8 cellular contexts compared by ENCODE assay signal in genomic region chr12:21501258-21502163, GRCh38. TPM values are rescaled to one million over a fixed set of nuclear protein-coding genes. Genes with fewer than 3 reads are reported as not detected.
DNase-seq lines count a peak whose midpoint lies in the region; FAIRE-seq and TF ChIP-seq lines count a peak whose summit lies in the region.

GOLT1B (plus strand) TSS chr12:21501789; CDS start chr12:21501924, 135 bp downstream.
RECQL (minus strand) TSS chr12:21501635; CDS start chr12:21499570, 2,065 bp downstream.

- H3K79me2 ChIP-seq in MM.1S (ENCODE audit: low read length) (peaks cover 82% of the 10 kb centered on the region), neural cell (replicated peaks; ENCODE audit: insufficient read depth, low read length) (peaks cover 65% of the 10 kb centered on the region)

- DNase-seq in HCEC 1CT (peak; percentile 99), MM.1S (peak; percentile 98), SHP77 treated with DMSO at 0.1 percent for 48 hours (lab: John Stamatoyannopoulos, UW) (peak; percentile 80), fibroblast of villous mesenchyme (ENCODE audit: low read depth) (peak; percentile 99), stomach (peak; percentile 93)
- DNase-seq in activated effector memory CD4-positive, alpha-beta T cell treated with anti-CD3 and anti-CD28 coated beads, Interleukin-2, amount 50 U/mL, for 16 hours, result peak; percentile 95

- H3K9me2 ChIP-seq in MM.1S (replicated peaks; ENCODE audit: insufficient read depth, low read length), result no peaks in the 10 kb centered on the region
- no peaks in the 10 kb centered on the region for H3K9me2 ChIP-seq in neural cell (ENCODE audit: insufficient read depth, low read length)

- TF ChIP-seq RAD21 in neural cell (conservative IDR thresholded peaks at IDR 0.05), result peak; percentile 18

- H3F3A ChIP-seq in MM.1S (ENCODE audit: insufficient read depth, low read length) (peaks cover 7% of the 10 kb centered on the region; the same call in 1 of the 2 replicates), neural cell (ENCODE audit: insufficient read depth, low read length, poor library complexity, severe bottlenecking) (no peaks in the 10 kb centered on the region)

- H3K4me1 ChIP-seq in MM.1S (ENCODE audit: low read length), result peaks cover 30% of the 10 kb centered on the region
- H3K4me1 ChIP-seq in stomach, result peaks cover 24 to 60% (median 43%) of the 10 kb centered on the region in 4 donors

- TF ChIP-seq POLR2A in stomach (IDR thresholded peaks at IDR 0.05), result peak in 2 of 4 donors; percentile 9 to 38

- 0 to 1% (median 1%) methylated on average over 38 to 61 of the region's 61 CpGs for WGBS in stomach, 5 donors

- peak within 1 kb of the TSS; percentile 98 for H3K9ac ChIP-seq in MM.1S (ENCODE audit: low read length)
- peak within 1 kb of the TSS; percentile 81 for H3K9ac ChIP-seq in neural cell (ENCODE audit: low read length)

- intact Hi-C loops in stomach (cut with DNase I; ENCODE audit: low total_unique reads), result no loop called here

- no peaks in the 10 kb centered on the region for H4K20me1 ChIP-seq in MM.1S (ENCODE audit: insufficient read depth, low read length)
- no peaks in the 10 kb centered on the region for H4K20me1 ChIP-seq in neural cell (ENCODE audit: insufficient read depth)

- peak within 1 kb of the TSS; percentile 96 for H3K4me2 ChIP-seq in MM.1S (ENCODE audit: low read depth, low read length)
- H3K4me2 ChIP-seq in neural cell (ENCODE audit: low read length), result peak within 1 kb of the TSS; percentile 88

- H2AFZ ChIP-seq in MM.1S (ENCODE audit: low read length), result peak within 1 kb of the TSS; percentile 98
- H2AFZ ChIP-seq in neural cell (ENCODE audit: low read depth, low read length), result peak within 1 kb of the TSS; percentile 78

- peak within 1 kb of the TSS; percentile 69 for H3K27ac ChIP-seq in MM.1S (ENCODE audit: low read length)
- peak within 1 kb of the TSS; percentile 84 for H3K27ac ChIP-seq in neural cell (ENCODE audit: low read length)
- H3K27ac ChIP-seq in stomach, result peak within 1 kb of the TSS; percentile 86 to 96 (median 87)

- TF ChIP-seq CTCF in MM.1S (IDR thresholded peaks at IDR 0.05; ENCODE audit: low read length) (no peak), fibroblast of villous mesenchyme (IDR thresholded peaks at IDR 0.05; ENCODE audit: insufficient read depth, low read depth, low read length) (no peak), neural cell (IDR thresholded peaks at IDR 0.05; ENCODE audit: poor library complexity, severe bottlenecking) (no peak), stomach (IDR thresholded peaks at IDR 0.05) (no peak)

- H3K4me3 ChIP-seq in MM.1S (ENCODE audit: low read length), result peak within 1 kb of the TSS; percentile 97
- H3K4me3 ChIP-seq in fibroblast of villous mesenchyme (ENCODE audit: low read depth, low read length), result peak within 1 kb of the TSS; percentile 99
- H3K4me3 ChIP-seq in neural cell (ENCODE audit: low read length), result peak within 1 kb of the TSS; percentile 81
- H3K4me3 ChIP-seq in stomach, result peak within 1 kb of the TSS; percentile 65 to 95 (median 92)

- no peaks in the 10 kb centered on the region for H3K9me3 ChIP-seq in MM.1S (replicated peaks; ENCODE audit: insufficient read depth, low read length)
- no peaks in the 10 kb centered on the region for H3K9me3 ChIP-seq in neural cell (ENCODE audit: low read length)
- no peaks in the 10 kb centered on the region for H3K9me3 ChIP-seq in stomach

- H3K27me3 ChIP-seq in MM.1S (replicated peaks; ENCODE audit: insufficient read depth, low read length), result no peaks in the 10 kb centered on the region
- H3K27me3 ChIP-seq in neural cell (ENCODE audit: insufficient read depth, low read depth, low read length), result no peaks in the 10 kb centered on the region
- H3K27me3 ChIP-seq in stomach, result no peaks in the 10 kb centered on the region

- no peaks in the 10 kb centered on the region for H3K36me3 ChIP-seq in MM.1S (replicated peaks; ENCODE audit: insufficient read depth, low read length)
- H3K36me3 ChIP-seq in neural cell (ENCODE audit: insufficient read depth, low read length), result no peaks in the 10 kb centered on the region
- peaks cover 0 to 21% (median 20%) of the 10 kb centered on the region in 4 donors for H3K36me3 ChIP-seq in stomach

- peak; percentile 98 for FAIRE-seq in G401.6 (lab: Jason Lieb, UNC)

- no peak for TF ChIP-seq EP300 in neural cell (conservative IDR thresholded peaks at IDR 0.05; ENCODE audit: poor library complexity, severe bottlenecking)
- TF ChIP-seq EP300 in stomach (IDR thresholded peaks at IDR 0.05), result no peak

TF ChIP-seq in neural cell, 6 proteins besides CTCF, POLR2A, EP300 and RAD21:
- TF ChIP-seq TAF1 (IDR thresholded peaks at IDR 0.05; ENCODE audit: low read depth), result peak; percentile 58
- peak; percentile 98 for TF ChIP-seq MXI1 (conservative IDR thresholded peaks at IDR 0.05; ENCODE audit: poor library complexity, severe bottlenecking)
- peak; percentile 53 for TF ChIP-seq REST (IDR thresholded peaks at IDR 0.05; ENCODE audit: borderline replicate concordance)
- peak; percentile 40 for TF ChIP-seq SMC3 (conservative IDR thresholded peaks at IDR 0.05; ENCODE audit: poor library complexity)
- peak; percentile 86 for TF ChIP-seq POLR2AphosphoS5 (IDR thresholded peaks at IDR 0.05)
- no peak for TF ChIP-seq EZH2 (IDR thresholded peaks at IDR 0.05; ENCODE audit: borderline replicate concordance, insufficient read depth, low read length, poor library complexity, severe bottlenecking)

RNA-seq across cellular contexts. Expression of gene GOLT1B, which starts in this region (rescaled TPM):
- total RNA-seq in fibroblast of villous mesenchyme (59.3 and 99.3 TPM in 2 replicates), stomach (10 to 100 TPM in 4 of 5 donors, 1 to 10 TPM in 1; 9.3 to 52.1 (median 16.8) TPM)
- polyA plus RNA-seq in neural cell (170 and 203 TPM in 2 replicates), stomach (10 to 100 TPM; 11.0 to 15.5 (median 11.4) TPM)
- polyA minus RNA-seq in neural cell, result 84.2 and 95.3 TPM in 2 replicates

RNA-seq across cellular contexts. Expression of gene RECQL, which starts in this region (rescaled TPM):
- total RNA-seq in fibroblast of villous mesenchyme (68.6 and 95.9 TPM in 2 replicates), stomach (10 to 100 TPM in 3 of 5 donors, 1 to 10 TPM in 2; 4.3 to 56.5 (median 18.3) TPM)
- polyA plus RNA-seq in neural cell (28.8 and 29.2 TPM in 2 replicates), stomach (10 to 100 TPM in 2 of 3 donors, 1 to 10 TPM in 1; 9.6 to 12.8 (median 12.5) TPM)
- polyA minus RNA-seq in neural cell, result 39.1 and 43.8 TPM in 2 replicates

Comparison
In these comparisons a context has a peak if more than half of its experiments do, and no peak if none do; other contexts are left out.
1. Peak in every context shown above with its lines: DNase-seq, H3K4me3 ChIP-seq and H3K27ac ChIP-seq.
2. RNA of gene GOLT1B (polyA plus RNA-seq): 170 to 203 TPM in neural cell; 11.0 to 15.5 TPM in stomach; every median in the first group is over 10 times any median in the second.